In the genomic region with DNA sequence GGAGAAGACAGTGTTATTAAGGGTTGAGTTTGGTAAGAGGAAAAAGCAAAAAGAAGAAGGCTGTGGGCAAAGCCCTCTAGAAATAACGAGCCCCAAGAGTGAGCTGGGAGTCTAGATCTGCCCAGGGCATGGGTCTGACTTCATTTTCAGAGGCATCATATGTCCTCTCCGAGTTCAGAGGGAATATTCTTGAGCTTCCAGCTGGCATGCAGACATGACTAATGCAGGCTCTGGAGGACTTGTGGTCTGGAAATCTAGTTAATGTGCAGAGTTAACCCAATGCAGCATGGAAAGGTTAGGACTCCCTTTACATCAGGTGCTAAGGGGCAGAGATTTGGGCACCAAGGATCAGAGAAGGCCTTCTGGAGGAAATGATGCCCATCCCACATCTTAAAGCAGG, we compare ENCODE assay signal across 17 cellular contexts. TPM values are rescaled to one million over a fixed set of nuclear protein-coding genes. Genes with fewer than 3 reads are reported as not detected.
DNase-seq lines count a peak whose midpoint lies in the region; ATAC-seq and TF ChIP-seq lines count a peak whose summit lies in the region.
"Had no signal": no experiment of that assay in that cellular context is flagged by ENCODE, and none has a peak within 500 bp of the region (broad histone marks: within the 10 kb centered on the region; RNA-seq: fewer than 3 reads in every experiment).

No MANE protein-coding gene starts in this region.

- H3K4me1 ChIP-seq in transverse colon (no peaks in the 10 kb centered on the region), HAP-1 (no peaks in the 10 kb centered on the region)
- H3K4me1 ChIP-seq: lower lobe of right lung, upper lobe of right lung had no signal

- H3K36me3 ChIP-seq in transverse colon (no peaks in the 10 kb centered on the region), HAP-1 (replicated peaks) (no peaks in the 10 kb centered on the region)
- H3K36me3 ChIP-seq: lower lobe of right lung, neutrophil, upper lobe of right lung had no signal

- no peak for ATAC-seq in WTC11
- ATAC-seq: lower lobe of right lung, upper lobe of right lung had no signal

- 20 to 40% methylated on average over 1 to 2 of the region's 2 CpGs for WGBS in transverse colon (ENCODE audit: low coverage in 1 of 2), 2 donors

- intact Hi-C loops in transverse colon (cut with DNase I; ENCODE audit: low total_unique reads): no loop called here

- H3K27me3 ChIP-seq in transverse colon: no peaks in the 10 kb centered on the region
- H3K27me3 ChIP-seq in HAP-1 (ENCODE audit: low read depth): no peaks in the 10 kb centered on the region
- H3K27me3 ChIP-seq: neutrophil, upper lobe of right lung had no signal

- POLR2A ChIA-PET in WTC11 (lab: Charles Lee): no interaction called here

- H3K27ac ChIP-seq in transverse colon: no peak overlapping the region
- H3K27ac ChIP-seq: lower lobe of right lung, neutrophil, upper lobe of right lung had no signal

- no peak for TF ChIP-seq CTCF in HFFc6 (IDR thresholded peaks at IDR 0.05)
- TF ChIP-seq CTCF in transverse colon (IDR thresholded peaks at IDR 0.05): no peak
- TF ChIP-seq CTCF in WTC11 (IDR thresholded peaks at IDR 0.05): no peak

- TF ChIP-seq POLR2A in transverse colon (IDR thresholded peaks at IDR 0.05): no peak

- H3K9me3 Mint-ChIP-seq in HFFc6: no peaks in the 10 kb centered on the region
- peaks cover 7% of the 10 kb centered on the region for H3K9me3 Mint-ChIP-seq in WTC11
- H3K9me3 Mint-ChIP-seq: activated CD4-positive, alpha-beta T cell treated with anti-CD3 and anti-CD28 coated beads, Interleukin-2, amount 10 ng/mL, durations not matched to agents 24 days and 14 days had no signal

- H3K27me3 Mint-ChIP-seq in HFFc6 (ENCODE audit: insufficient read depth): peaks cover 9% of the 10 kb centered on the region
- no peaks in the 10 kb centered on the region for H3K27me3 Mint-ChIP-seq in WTC11 (ENCODE audit: low read depth)

- H3K9me3 ChIP-seq in transverse colon (no peaks in the 10 kb centered on the region), HAP-1 (no peaks in the 10 kb centered on the region)
- H3K9me3 ChIP-seq: lower lobe of right lung, neutrophil, upper lobe of right lung had no signal

- in situ Hi-C loops in ACHN (cut with HindIII; ENCODE audit: low pct_ligation_motif_present, low pct_unique_long_range_greater_than_20kb, low sequenced_read_pairs): no loop called here
- in situ Hi-C loops in transverse colon (cut with MboI; ENCODE audit: low pct_ligation_motif_present in 1 of 4, low pct_unique_long_range_greater_than_20kb in 1 of 4, low sequenced_read_pairs in 3 of 4): no loop called here
- in situ Hi-C loops in HAP-1 (cut with MboI; ENCODE audit: low sequenced_read_pairs): no loop called here

- TF ChIP-seq EP300 in transverse colon (IDR thresholded peaks at IDR 0.05; ENCODE audit: low read depth): no peak

- H3K4me3 Mint-ChIP-seq in HFFc6 (no peak overlapping the region), WTC11 (no peak overlapping the region)
- H3K4me3 Mint-ChIP-seq: activated CD4-positive, alpha-beta T cell treated with anti-CD3 and anti-CD28 coated beads, Interleukin-2, amount 10 ng/mL, durations not matched to agents 24 days and 14 days; endodermal cell had no signal

- DNase-seq in ACHN: peak; percentile 96
- peak; percentile 61 for DNase-seq in HFFc6
- peak; percentile 20 for DNase-seq in amniotic stem cell (lab: John Stamatoyannopoulos, UW)
- DNase-seq in hepatic stellate cell (ENCODE audit: low spot score): peak; percentile 37
- no peak for DNase-seq in transverse colon
- DNase-seq in WTC11 (ENCODE audit: low spot score): no peak
- DNase-seq in HAP-1 (ENCODE audit: low spot score in 2 of 2): no peak
- DNase-seq in activated CD4-positive, CD25-positive, alpha-beta regulatory T cell (lab: John Stamatoyannopoulos, UW): no peak
- DNase-seq: activated CD4-positive, alpha-beta T cell treated with anti-CD3 and anti-CD28 coated beads, Interleukin-2, amount 10 ng/mL, durations not matched to agents 24 days and 14 days; aorta; DMS79 treated with DMSO at 0.1 percent for 48 hours; endodermal cell; hippocampal formation; lower lobe of right lung; T-helper 1 cell; upper lobe of right lung had no signal

- peaks cover 20% of the 10 kb centered on the region for H3K4me1 Mint-ChIP-seq in HFFc6 (ENCODE audit: low read depth)
- H3K4me1 Mint-ChIP-seq in WTC11: peaks cover 12% of the 10 kb centered on the region; the same call in 1 of the 2 replicates
- H3K4me1 Mint-ChIP-seq: activated CD4-positive, alpha-beta T cell treated with anti-CD3 and anti-CD28 coated beads, Interleukin-2, amount 10 ng/mL, durations not matched to agents 24 days and 14 days; endodermal cell had no signal

- CTCF ChIA-PET in WTC11 (lab: Charles Lee): no interaction called here

- H3K36me3 Mint-ChIP-seq in HFFc6 (ENCODE audit: low read depth) (no peaks in the 10 kb centered on the region), WTC11 (no peaks in the 10 kb centered on the region)

- H3K27ac Mint-ChIP-seq in HFFc6: no peak overlapping the region
- no peak overlapping the region for H3K27ac Mint-ChIP-seq in WTC11
- H3K27ac Mint-ChIP-seq: activated CD4-positive, alpha-beta T cell treated with anti-CD3 and anti-CD28 coated beads, Interleukin-2, amount 10 ng/mL, durations not matched to agents 24 days and 14 days; endodermal cell had no signal

- H3K4me3 ChIP-seq in transverse colon: no peak overlapping the region
- H3K4me3 ChIP-seq in HAP-1: no peak overlapping the region
- H3K4me3 ChIP-seq: lower lobe of right lung, upper lobe of right lung had no signal

TF ChIP-seq in WTC11, 78 proteins besides CTCF, POLR2A, EP300 and RAD21:
- TF ChIP-seq NFYB (CRISPR knock-in tag; conservative IDR thresholded peaks at IDR 0.05; ENCODE audit: low read depth) (no peak), ZNF317 (CRISPR knock-in tag; IDR thresholded peaks at IDR 0.05; ENCODE audit: borderline replicate concordance, low read depth) (no peak), GABPB1 (CRISPR knock-in tag; IDR thresholded peaks at IDR 0.05) (no peak), ZNF232 (CRISPR knock-in tag; IDR thresholded peaks at IDR 0.05) (no peak)

RNA-seq across cellular contexts. Expression of a gene that starts 7.3 kb away (rescaled TPM):
- not detected for total RNA-seq in HFFc6 (2021; fragmentation: NEBNext Ultra II Directional; extraction: Animal tissue kit (Norgen Biotek cat#: 25700))
- total RNA-seq in transverse colon: not detected
- not detected in 3 replicates for total RNA-seq in WTC11 (2021)
- total RNA-seq: activated CD4-positive, alpha-beta T cell treated with anti-CD3 and anti-CD28 coated beads, Interleukin-2, amount 10 ng/mL, durations not matched to agents 24 days and 14 days; aorta; endodermal cell; lower lobe of right lung; upper lobe of right lung had no signal

Comparison
In these comparisons a context has a peak if more than half of its experiments do, and no peak if none do; other contexts are left out.
1. DNase-seq: peak in ACHN (single experiment), HFFc6 (single experiment), amniotic stem cell (single experiment) and hepatic stellate cell (single experiment); none in transverse colon (single experiment), WTC11 (single experiment), HAP-1 (0 of 2) and activated CD4-positive, CD25-positive, alpha-beta regulatory T cell (0 of 4).